ENCODE assay signal across 8 cellular contexts in genomic region chr3:20056727-20057611, GRCh38. TPM values are rescaled to one million over a fixed set of nuclear protein-coding genes. Genes with fewer than 3 reads are reported as not detected.
A peak's percentile ranks its signal among the peaks of the same experiment; 100 is the strongest.
DNase-seq lines count a peak whose midpoint lies in the region; ATAC-seq and TF ChIP-seq lines count a peak whose summit lies in the region.

No MANE protein-coding gene starts in this region.

- H2BK120ac ChIP-seq in neuronal stem cell (ENCODE audit: low read depth, low read length), result no peak overlapping the region

- no peaks in the 10 kb centered on the region for H3K27me3 ChIP-seq in GM23248 (replicated peaks; ENCODE audit: insufficient read depth)
- no peaks in the 10 kb centered on the region for H3K27me3 ChIP-seq in cardiac muscle cell
- H3K27me3 ChIP-seq in stomach, result no peaks in the 10 kb centered on the region
- H3K27me3 ChIP-seq in neuronal stem cell (ENCODE audit: control insufficient read depth in 3 of 3, insufficient read depth in 3 of 3, low read depth in 1 of 3, low read length in 3 of 3), result no peaks in the 10 kb centered on the region

- no peak overlapping the region for H3K14ac ChIP-seq in neuronal stem cell (ENCODE audit: low read length)

- no peak overlapping the region for H2BK15ac ChIP-seq in neuronal stem cell (ENCODE audit: low read length)

- DNase-seq in EH (ENCODE audit: low read depth) (peak; percentile 74), GM23248 (peak; percentile 93), RPMI8226 (peak; percentile 72), cardiac muscle cell (ENCODE audit: low read depth in 1 of 2, low spot score in 1 of 2) (peak in 1 of 2 donors; percentile 80), stomach (no peak), neuronal stem cell (ENCODE audit: low spot score) (no peak), NCI-H128 (lab: John Stamatoyannopoulos, UW; ENCODE audit: unreplicated experiment) (no peak)

- no peak for TF ChIP-seq POLR2A in stomach (IDR thresholded peaks at IDR 0.05)

- no peak overlapping the region for H2BK12ac ChIP-seq in neuronal stem cell (ENCODE audit: low read length)

- no peaks in the 10 kb centered on the region for H4K20me1 ChIP-seq in GM23248 (ENCODE audit: insufficient read depth)

- H3F3A ChIP-seq in GM23248 (ENCODE audit: insufficient read depth), result peaks cover 43% of the 10 kb centered on the region

- WGBS in GM23248 (ENCODE audit: low coverage in 1 of 2, low lambda C conversion rate in 2 of 2, missing lambda C conversion rate in 2 of 2), 2 experiments, result 1 to 2% methylated on average over 5 of the region's 5 CpGs
- 8 to 21% (median 10%) methylated on average over 5 of the region's 5 CpGs for WGBS in stomach, 5 donors
- no CpG with 5 or more reads among the region's 5 CpGs for WGBS in neuronal stem cell (ENCODE audit: extremely low coverage in 2 of 2, insufficient read length in 2 of 2, insufficient replicate concordance in 1 of 2), 2 donors

- H2AFZ ChIP-seq in GM23248, result no peak overlapping the region
- H2AFZ ChIP-seq in neuronal stem cell (ENCODE audit: low read length), result no peak overlapping the region

- H3K4me1 ChIP-seq in GM23248 (ENCODE audit: insufficient read depth) (peaks cover 37% of the 10 kb centered on the region), cardiac muscle cell (ENCODE audit: low read depth) (no peaks in the 10 kb centered on the region), stomach (peaks cover 32 to 63% (median 53%) of the 10 kb centered on the region in 4 donors), neuronal stem cell (ENCODE audit: control insufficient read depth in 2 of 2, insufficient read depth in 1 of 2, low read depth in 1 of 2, low read length in 2 of 2) (peaks cover 0 to 2% of the 10 kb centered on the region in 2 donors)

- H3K79me1 ChIP-seq in neuronal stem cell (ENCODE audit: low read depth, low read length), result peaks cover 2% of the 10 kb centered on the region

- H3K9me2 ChIP-seq in GM23248 (ENCODE audit: insufficient read depth), result no peaks in the 10 kb centered on the region

- in situ Hi-C loops in GM23248 (cut with MboI), result no loop called here

- H3K23ac ChIP-seq in neuronal stem cell (ENCODE audit: low read depth, low read length, poor library complexity), result no peak overlapping the region

- TF ChIP-seq CTCF in cardiac muscle cell (IDR thresholded peaks at IDR 0.05; ENCODE audit: low read depth, low read length) (no peak), stomach (IDR thresholded peaks at IDR 0.05) (no peak)

- H3K36me3 ChIP-seq in GM23248 (ENCODE audit: low read depth), result no peaks in the 10 kb centered on the region
- H3K36me3 ChIP-seq in cardiac muscle cell, result no peaks in the 10 kb centered on the region
- H3K36me3 ChIP-seq in stomach, result no peaks in the 10 kb centered on the region
- H3K36me3 ChIP-seq in neuronal stem cell (replicated peaks in 1 of 2; ENCODE audit: control insufficient read depth in 2 of 2, insufficient read depth in 2 of 2, low read length in 2 of 2), result no peaks in the 10 kb centered on the region

- no peak for TF ChIP-seq EP300 in stomach (IDR thresholded peaks at IDR 0.05)

- H3K27ac ChIP-seq in GM23248 (peak overlapping the region; percentile 58), cardiac muscle cell (peak overlapping the region; percentile 48), stomach (peak overlapping the region; percentile 3 to 79 (median 66)), neuronal stem cell (replicated peaks; ENCODE audit: low read length) (no peak overlapping the region)

- H4K8ac ChIP-seq in neuronal stem cell (ENCODE audit: low read depth, low read length), result no peak overlapping the region

- no peak overlapping the region for H3K4ac ChIP-seq in neuronal stem cell (ENCODE audit: low read length)

- H3K9ac ChIP-seq in GM23248 (no peak overlapping the region), neuronal stem cell (ENCODE audit: low read depth, low read length, poor library complexity) (no peak overlapping the region)

- no peak overlapping the region for H2AK5ac ChIP-seq in neuronal stem cell (ENCODE audit: low read depth, low read length)

- H3K4me3 ChIP-seq in GM23248 (no peak overlapping the region), cardiac muscle cell (no peak overlapping the region), stomach (no peak overlapping the region), neuronal stem cell (ENCODE audit: low read length in 2 of 2) (no peak overlapping the region)

- H2BK5ac ChIP-seq in neuronal stem cell (ENCODE audit: low read length), result no peak overlapping the region

- H3K4me2 ChIP-seq in GM23248 (ENCODE audit: unreplicated experiment) (peak overlapping the region; percentile 22), neuronal stem cell (ENCODE audit: insufficient read depth, low read length, poor library complexity, severe bottlenecking) (no peak overlapping the region)

- no peak overlapping the region for H4K91ac ChIP-seq in neuronal stem cell (ENCODE audit: low read depth, low read length, poor library complexity)

- H3K9me3 ChIP-seq in GM23248 (ENCODE audit: low read depth) (no peaks in the 10 kb centered on the region), cardiac muscle cell (ENCODE audit: low read depth) (no peaks in the 10 kb centered on the region), stomach (no peaks in the 10 kb centered on the region), neuronal stem cell (replicated peaks in 1 of 2; ENCODE audit: control insufficient read depth in 2 of 2, insufficient read depth in 1 of 2, low read depth in 1 of 2, low read length in 2 of 2) (no peaks in the 10 kb centered on the region)

- ATAC-seq in GM21737 (IDR thresholded peaks at IDR 0.05; ENCODE audit: unreplicated experiment), result no peak

- intact Hi-C loops in stomach (cut with DNase I; ENCODE audit: low total_unique reads), result no loop called here

- 0 out of 2 replicates have a peak, but pooled peaks cover 4% of the 10 kb centered on the region for H3K79me2 ChIP-seq in GM23248 (ENCODE audit: insufficient read depth)

- no peak overlapping the region for H3K18ac ChIP-seq in neuronal stem cell (ENCODE audit: low read length)

RNA-seq across cellular contexts. Expression of gene KAT2B, which starts 16.7 kb away (rescaled TPM):
- 10.4 and 13.5 TPM in 2 replicates for total RNA-seq in GM23248 (2014; rRNA removed; shearing (Covaris generic))
- 1.5 TPM in 2 replicates for polyA plus RNA-seq in GM23248 (2016; fragmentation: Nextera tagmentation; extraction: Ambion mirVana)
- 10.0 and 13.7 TPM in 2 replicates for total RNA-seq in cardiac muscle cell
- polyA plus RNA-seq in cardiac muscle cell, result 17.3 and 18.6 TPM in 2 replicates
- 100 to 1,000 TPM in 1 of 5 donors, 10 to 100 TPM in 3, 1 to 10 TPM in 1; 3.8 to 208 (median 34.1) TPM for total RNA-seq in stomach
- polyA plus RNA-seq in stomach, result 10 to 100 TPM; 10.3 to 16.9 (median 16.8) TPM
- 7.6 TPM for polyA plus RNA-seq in neuronal stem cell (2013, experiment 1 of 2)
- 7.5 TPM for polyA plus RNA-seq in neuronal stem cell (2013, experiment 2 of 2)

RNA-seq across cellular contexts. Expression of gene PP2D1, which starts 44.9 kb away (rescaled TPM):
- total RNA-seq in GM23248 (2014; rRNA removed; shearing (Covaris generic)), result not detected in 2 replicates
- polyA plus RNA-seq in GM23248 (2016; fragmentation: Nextera tagmentation; extraction: Ambion mirVana) (0.16 TPM in 1 of 2 replicates, not detected in the other), cardiac muscle cell (0.13 and 0.27 TPM in 2 replicates), stomach (not detected)
- total RNA-seq in cardiac muscle cell (not detected in 2 replicates), stomach (not detected)
- polyA plus RNA-seq in neuronal stem cell (2013, experiment 1 of 2), result not detected
- polyA plus RNA-seq in neuronal stem cell (2013, experiment 2 of 2), result not detected

Comparison
In these comparisons a context has a peak if more than half of its experiments do, and no peak if none do; other contexts are left out.
1. DNase-seq: peak in EH (single experiment), GM23248 (single experiment) and RPMI8226 (single experiment); none in stomach (single experiment), neuronal stem cell (single experiment) and NCI-H128 (single experiment).